22 cellular contexts compared by ENCODE assay signal in the genomic region with DNA sequence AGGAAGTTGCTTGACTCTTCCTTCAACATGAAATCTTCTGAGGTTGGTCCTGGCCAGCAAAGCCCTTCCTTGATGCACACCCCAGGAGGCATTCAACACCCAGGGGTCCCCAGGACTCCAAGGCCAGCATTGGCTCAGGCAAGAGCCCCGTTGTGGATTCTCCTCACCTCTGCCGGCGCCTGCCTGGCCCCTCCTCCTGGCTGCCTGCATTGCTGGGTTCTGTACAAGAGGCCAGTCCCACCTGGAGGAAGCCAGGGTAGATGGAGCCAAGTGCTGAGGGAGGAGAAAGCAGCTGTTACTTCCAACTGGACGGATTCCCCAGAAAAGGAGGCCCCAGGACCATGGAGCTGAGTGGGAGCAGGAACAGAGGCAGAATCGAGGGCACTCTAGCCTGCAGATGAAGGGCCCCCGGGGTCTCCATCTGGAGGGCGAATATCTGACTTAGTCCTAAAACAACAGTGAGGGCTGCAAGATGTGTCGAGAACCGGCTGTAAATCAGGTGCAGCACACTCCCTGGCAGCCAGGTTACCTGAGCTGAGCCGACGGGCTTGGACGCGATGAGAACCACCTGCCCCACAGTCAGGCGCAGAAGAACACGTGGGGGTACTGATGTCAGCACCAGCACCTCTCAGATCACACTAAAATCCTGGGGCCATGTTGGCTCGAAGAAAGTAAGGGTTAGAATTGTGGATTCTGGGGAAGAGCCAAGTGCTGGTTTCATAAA.
"Had no signal": no experiment of that assay in that cellular context is flagged by ENCODE, and none has a peak within 500 bp of the region (broad histone marks: within the 10 kb centered on the region; RNA-seq: fewer than 3 reads in every experiment).

No MANE protein-coding gene starts in this region.

- H3K9me3 ChIP-seq: SK-N-SH had no signal

- DNase-seq: KBM-7, MV-4-11, NCI-H1048, NCI-H1105, NCI-H1417 treated with DMSO at 0.1 percent for 48 hours, NCI-H146, NCI-H1694 treated with DMSO at 0.1 percent for 48 hours, NCI-H1930, NCI-H2081, NCI-H2107, NCI-H2171, NCI-H226, NCI-H446, NCI-H510A, NCI-H524 treated with DMSO at 0.1 percent for 48 hours, NCI-H69, NCI-H774, PC-3, SHP77, SK-N-SH had no signal

- ATAC-seq: Panc1, PC-3 had no signal

- H3K4me2 ChIP-seq: SK-N-SH had no signal

- H3K27ac ChIP-seq: RWPE1 had no signal

- H3K9ac ChIP-seq: SK-N-SH had no signal
